21 cellular contexts compared by ENCODE assay signal in the genomic region with DNA sequence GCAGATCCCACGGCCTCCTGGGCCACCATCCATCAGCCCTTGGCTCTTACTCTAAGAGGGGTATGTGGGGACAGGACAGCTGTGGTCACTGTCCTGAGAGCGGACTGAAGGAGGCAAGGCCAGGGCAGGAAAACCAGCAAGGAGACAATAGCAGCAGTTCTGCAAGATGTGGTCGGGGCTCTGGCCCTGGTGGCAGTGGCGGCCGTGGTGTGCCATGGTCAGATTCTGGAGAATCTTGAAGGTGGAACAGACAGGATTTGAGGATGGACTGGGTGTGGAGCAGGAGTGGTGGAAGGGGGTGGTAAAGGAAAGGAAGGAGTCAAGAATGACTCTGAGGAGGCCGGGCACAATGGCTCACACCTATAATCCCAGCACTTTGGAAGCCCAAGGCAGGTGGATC. TPM values are rescaled to one million over a fixed set of nuclear protein-coding genes. Genes with fewer than 3 reads are reported as not detected.
DNase-seq lines count a peak whose midpoint lies in the region; ATAC-seq and TF ChIP-seq lines count a peak whose summit lies in the region.
"Had no signal": no experiment of that assay in that cellular context is flagged by ENCODE, and none has a peak within 500 bp of the region (broad histone marks: within the 10 kb centered on the region; RNA-seq: fewer than 3 reads in every experiment).

No MANE protein-coding gene starts in this region.

- H3K36me3 ChIP-seq in H7 (replicated peaks; ENCODE audit: control insufficient read depth, insufficient read depth, low read length) (no peaks in the 10 kb centered on the region), mucosa of descending colon (ENCODE audit: low read depth) (no peaks in the 10 kb centered on the region)
- H3K36me3 ChIP-seq: HAP-1 had no signal

- intact Hi-C loops in mucosa of descending colon (cut with DNase I, micrococcal nuclease), result no loop called here

- ATAC-seq in mucosa of descending colon (no peak), GM18858 (IDR thresholded peaks at IDR 0.05; ENCODE audit: unreplicated experiment) (no peak)
- no peak for ATAC-seq in stimulated activated memory B cell treated with anti-CD40 and anti-IgM and Interleukin-4, amounts not matched to agents 10 μg/mL and 1 μg/mL and 100 μg/mL, for 72 hours

- peak overlapping the region; percentile 10 for H3K27ac Mint-ChIP-seq in stimulated activated memory B cell treated with anti-CD40 and anti-IgM and Interleukin-4, amounts not matched to agents 10 μg/mL and 1 μg/mL and 100 μg/mL, for 72 hours

- H3K4me1 ChIP-seq in mucosa of descending colon (ENCODE audit: low read depth), result peaks cover 14% of the 10 kb centered on the region
- H3K4me1 ChIP-seq: HAP-1 had no signal

- H3K9me3 Mint-ChIP-seq in stimulated activated memory B cell treated with anti-CD40 and anti-IgM and Interleukin-4, amounts not matched to agents 10 μg/mL and 1 μg/mL and 100 μg/mL, for 72 hours, result no peaks in the 10 kb centered on the region
- H3K9me3 Mint-ChIP-seq: HFFc6 had no signal

- peak overlapping the region; percentile 63 for H3K27ac ChIP-seq in C4-2B
- H3K27ac ChIP-seq: GM23248 had no signal

- H3K4me1 Mint-ChIP-seq in stimulated activated memory B cell treated with anti-CD40 and anti-IgM and Interleukin-4, amounts not matched to agents 10 μg/mL and 1 μg/mL and 100 μg/mL, for 72 hours, result peaks cover 6% of the 10 kb centered on the region

- peaks cover 9% of the 10 kb centered on the region for H3K27me3 Mint-ChIP-seq in stimulated activated memory B cell treated with anti-CD40 and anti-IgM and Interleukin-4, amounts not matched to agents 10 μg/mL and 1 μg/mL and 100 μg/mL, for 72 hours

- no peak overlapping the region for H3K4me3 Mint-ChIP-seq in stimulated activated memory B cell treated with anti-CD40 and anti-IgM and Interleukin-4, amounts not matched to agents 10 μg/mL and 1 μg/mL and 100 μg/mL, for 72 hours
- H3K4me3 Mint-ChIP-seq: HFFc6 had no signal

- no peaks in the 10 kb centered on the region for H3K27me3 ChIP-seq in H7 (ENCODE audit: control insufficient read depth, insufficient read depth, low read length)

- H3K9me3 ChIP-seq in mucosa of descending colon, result no peaks in the 10 kb centered on the region
- H3K9me3 ChIP-seq: HAP-1 had no signal

- DNase-seq in H7, result peak; percentile 19
- DNase-seq in mucosa of descending colon, result peak in 2 of 3 donors; percentile 17 to 33
- DNase-seq in GM20000 (ENCODE audit: low spot score), result no peak
- no peak for DNase-seq in D341Med (ENCODE audit: low spot score)
- DNase-seq: C1 segment of cervical spinal cord, GM23248, HFFc6, NCI-H1048, NCI-H1417 treated with DMSO at 0.1 percent for 48 hours, NCI-H1694 treated with DMSO at 0.1 percent for 48 hours, NCI-H2081 treated with DMSO at 0.1 percent for 48 hours, NCI-H2171, NCI-H226, NCI-H510A, NCI-H69, RPMI8226, SHP77 treated with DMSO at 0.1 percent for 48 hours had no signal

- TF ChIP-seq CTCF in C4-2B (conservative IDR thresholded peaks at IDR 0.05) (no peak), mucosa of descending colon (IDR thresholded peaks at IDR 0.05) (no peak), GM20000 (IDR thresholded peaks at IDR 0.05; ENCODE audit: extremely low read depth, missing control alignments) (no peak)

- H3K36me3 Mint-ChIP-seq in stimulated activated memory B cell treated with anti-CD40 and anti-IgM and Interleukin-4, amounts not matched to agents 10 μg/mL and 1 μg/mL and 100 μg/mL, for 72 hours, result no peaks in the 10 kb centered on the region

- no peak overlapping the region for H3K4me3 ChIP-seq in H7 (ENCODE audit: insufficient read depth, low read depth, low read length)
- H3K4me3 ChIP-seq in mucosa of descending colon, result no peak overlapping the region
- H3K4me3 ChIP-seq: GM23248, HAP-1 had no signal

RNA-seq across cellular contexts. Expression of gene MAP1LC3A, which starts 5.9 kb away (rescaled TPM):
- total RNA-seq in H7 (2014; rRNA removed; shearing (Covaris generic)), result 7.6 and 13.4 TPM in 2 replicates
- 10 to 100 TPM; 30.6 to 61.6 (median 47.8) TPM for total RNA-seq in mucosa of descending colon

RNA-seq across cellular contexts. Expression of gene DYNLRB1, which starts 36.3 kb away (rescaled TPM):
- total RNA-seq in H7 (2014; rRNA removed; shearing (Covaris generic)), result 168 and 193 TPM in 2 replicates
- 100 to 1,000 TPM; 110 to 137 (median 119) TPM for total RNA-seq in mucosa of descending colon

Comparison
In these comparisons a context has a peak if more than half of its experiments do, and no peak if none do; other contexts are left out.
1. DNase-seq: peak in H7 (single experiment) and mucosa of descending colon (2 of 3); none in GM20000 (single experiment) and D341Med (single experiment).